In the genomic region with DNA sequence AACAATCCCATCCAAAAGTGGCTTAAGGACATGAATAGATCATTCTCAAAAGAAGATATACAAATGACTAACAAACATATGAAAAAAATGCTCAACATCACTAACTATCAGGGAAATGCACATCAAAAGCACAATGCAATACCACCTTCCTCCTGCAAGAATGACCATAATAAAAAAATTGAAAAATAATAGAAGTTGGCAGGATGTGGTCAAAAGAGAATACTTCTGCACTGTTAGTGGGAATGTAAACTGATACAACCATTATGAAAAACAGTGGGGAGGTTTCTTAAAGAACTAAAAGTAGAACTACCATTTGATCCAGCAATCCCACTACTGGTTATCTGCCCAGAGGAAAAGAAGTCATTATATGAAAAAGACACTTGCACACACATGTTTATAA, we compare ENCODE assay signal across 5 cellular contexts.
"Had no signal": no experiment of that assay in that cellular context is flagged by ENCODE, and none has a peak within 500 bp of the region (broad histone marks: within the 10 kb centered on the region; RNA-seq: fewer than 3 reads in every experiment).

No MANE protein-coding gene starts in this region.

- H3K9me3 Mint-ChIP-seq: GM23338, H9 had no signal

- H3K4me2 ChIP-seq: GM23338 had no signal

- H3K4me3 Mint-ChIP-seq: GM23338, H9 had no signal

- DNase-seq: H9, HCEC 1CT, IMR-90 had no signal

- H3K27ac ChIP-seq: HL-60 had no signal

- H3K4me3 ChIP-seq: GM23338 had no signal

- H3K27ac Mint-ChIP-seq: GM23338, H9 had no signal

- H2AFZ ChIP-seq: GM23338 had no signal

- H3K4me1 Mint-ChIP-seq: GM23338 had no signal
